28 cellular contexts compared by ENCODE assay signal in the genomic region with DNA sequence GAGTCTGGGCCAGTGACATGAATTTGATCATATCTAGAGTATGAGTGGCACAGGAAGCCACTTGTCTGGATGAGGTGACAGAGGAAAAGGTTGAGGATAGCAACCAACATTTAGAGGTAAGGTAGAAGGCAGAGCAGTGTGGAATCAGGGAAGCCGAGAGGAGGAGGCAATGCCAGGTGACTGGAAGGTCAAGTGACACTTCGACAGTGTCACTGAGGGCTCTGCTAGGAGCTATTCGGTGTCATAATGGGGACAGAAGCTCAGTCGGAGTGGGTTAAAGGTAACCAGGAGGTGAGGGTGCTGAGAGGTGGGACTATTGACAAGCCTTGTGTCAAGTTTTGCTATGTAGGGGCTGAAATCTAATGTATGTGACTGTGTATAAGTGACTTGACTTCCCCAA.
"Had no signal": no experiment of that assay in that cellular context is flagged by ENCODE, and none has a peak within 500 bp of the region (broad histone marks: within the 10 kb centered on the region; RNA-seq: fewer than 3 reads in every experiment).

No MANE protein-coding gene starts in this region.

- H3K4me1 ChIP-seq: foreskin keratinocyte, right lobe of liver had no signal

- H3K36me3 ChIP-seq: neural progenitor cell, ovary, right lobe of liver had no signal

- H3K4me3 Mint-ChIP-seq: immature natural killer cell; mesothelial cell of epicardium; naive B cell; natural killer cell treated with Interleukin-12 subunit alpha and Interleukin-12 subunit beta and Interleukin-15 and Interleukin-18, amount 100 ng/mL, for 72 hours; neural progenitor cell; stimulated activated naive B cell treated with anti-CD40 and anti-IgM and Interleukin-4, amounts not matched to agents 10 μg/mL and 1 μg/mL and 100 μg/mL, for 72 hours had no signal

- H3K27ac ChIP-seq: coronary artery, esophagus muscularis mucosa, foreskin keratinocyte, gastroesophageal sphincter, neural progenitor cell, ovary, right lobe of liver, stomach, tibial artery, upper lobe of left lung had no signal

- H3K27ac Mint-ChIP-seq: immature natural killer cell; mesothelial cell of epicardium; naive B cell; natural killer cell treated with Interleukin-12 subunit alpha and Interleukin-12 subunit beta and Interleukin-15 and Interleukin-18, amount 100 ng/mL, for 72 hours; neural progenitor cell; stimulated activated naive B cell treated with anti-CD40 and anti-IgM and Interleukin-4, amounts not matched to agents 10 μg/mL and 1 μg/mL and 100 μg/mL, for 72 hours had no signal

- H3K4me3 ChIP-seq: coronary artery, esophagus muscularis mucosa, gastroesophageal sphincter, heart right ventricle, mucosa of descending colon, neural progenitor cell, ovary, right lobe of liver, stomach, tibial artery, upper lobe of left lung had no signal

- DNase-seq: dermis blood vessel endothelial cell; effector memory CD4-positive, alpha-beta T cell; foreskin keratinocyte; glutamatergic neuron; heart right ventricle; hippocampal formation; immature natural killer cell; islet precursor cell; mesenchymal stem cell; mucosa of descending colon; naive B cell; nucleus accumbens; ovary; retina; right lobe of liver; small intestine; stimulated activated CD4-positive, alpha-beta T cell treated with anti-CD3 and anti-CD28 coated beads, Interleukin-15, amount 100 ng/mL, for 24 hours; stimulated activated CD4-positive, alpha-beta T cell treated with anti-CD3 and anti-CD28 coated beads, Interleukin-2, amount 100 ng/mL, for 48 hours; stimulated activated naive B cell treated with anti-CD40 and anti-IgM and Interleukin-4, amounts not matched to agents 10 μg/mL and 1 μg/mL and 100 μg/mL, for 72 hours; stomach; tibial artery; upper lobe of left lung had no signal

- H3K9me3 ChIP-seq: esophagus muscularis mucosa, gastroesophageal sphincter, heart right ventricle, mucosa of descending colon, ovary, right lobe of liver, stomach, tibial artery, upper lobe of left lung had no signal

- ATAC-seq: foreskin keratinocyte; gastroesophageal sphincter; mucosa of descending colon; natural killer cell treated with Interleukin-12 subunit alpha and Interleukin-12 subunit beta and Interleukin-15 and Interleukin-18, amount 100 ng/mL, for 72 hours; right lobe of liver; stimulated activated naive B cell treated with anti-CD40 and anti-IgM and Interleukin-4, amounts not matched to agents 10 μg/mL and 1 μg/mL and 100 μg/mL, for 72 hours had no signal

- H3K36me3 Mint-ChIP-seq: natural killer cell treated with Interleukin-12 subunit alpha and Interleukin-12 subunit beta and Interleukin-15 and Interleukin-18, amount 100 ng/mL, for 72 hours had no signal

- H3K27me3 Mint-ChIP-seq: naive B cell; natural killer cell treated with Interleukin-12 subunit alpha and Interleukin-12 subunit beta and Interleukin-15 and Interleukin-18, amount 100 ng/mL, for 72 hours; stimulated activated naive B cell treated with anti-CD40 and anti-IgM and Interleukin-4, amounts not matched to agents 10 μg/mL and 1 μg/mL and 100 μg/mL, for 72 hours had no signal

- H3K9me3 Mint-ChIP-seq: immature natural killer cell; mesothelial cell of epicardium; naive B cell; natural killer cell treated with Interleukin-12 subunit alpha and Interleukin-12 subunit beta and Interleukin-15 and Interleukin-18, amount 100 ng/mL, for 72 hours; stimulated activated naive B cell treated with anti-CD40 and anti-IgM and Interleukin-4, amounts not matched to agents 10 μg/mL and 1 μg/mL and 100 μg/mL, for 72 hours had no signal

- H3K27me3 ChIP-seq: esophagus muscularis mucosa, foreskin keratinocyte, gastroesophageal sphincter, heart right ventricle, neural progenitor cell, ovary, right lobe of liver, stomach, tibial artery, upper lobe of left lung had no signal
